9 cellular contexts compared by ENCODE assay signal in the genomic region with DNA sequence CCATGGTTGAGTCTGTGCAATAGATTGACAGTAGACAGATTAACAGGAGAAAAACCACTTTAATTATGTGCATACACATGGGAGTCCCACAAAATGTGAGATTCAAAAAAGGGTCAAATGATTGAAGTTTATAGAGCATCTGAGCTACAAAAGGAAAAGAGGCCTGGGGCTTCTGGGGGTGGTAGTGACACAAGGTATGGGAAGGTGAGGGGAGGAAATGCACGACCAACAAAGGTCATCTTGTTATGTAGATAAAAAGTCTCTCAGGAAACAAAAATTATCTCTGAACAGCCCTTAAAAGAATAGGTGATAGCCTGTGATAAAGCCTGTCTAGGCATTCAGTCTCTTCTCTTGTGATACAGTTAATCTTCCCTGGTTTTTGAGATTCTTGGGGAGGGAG.
"Had no signal": no experiment of that assay in that cellular context is flagged by ENCODE, and none has a peak within 500 bp of the region (broad histone marks: within the 10 kb centered on the region; RNA-seq: fewer than 3 reads in every experiment).

No MANE protein-coding gene starts in this region.

- H3K36me3 ChIP-seq: HAP-1 had no signal

- H3K27ac Mint-ChIP-seq: GM23338, H9, HFFc6 had no signal

- H3K27ac ChIP-seq: GM23248 had no signal

- H3K4me2 ChIP-seq: GM23338 had no signal

- H3K9me3 Mint-ChIP-seq: GM23338 had no signal

- ATAC-seq: GM23338, HCT116 had no signal

- H3K4me1 ChIP-seq: HAP-1 had no signal

- H3K4me3 ChIP-seq: GM23248, GM23338, HAP-1 had no signal

- H3K9ac ChIP-seq: GM23248 had no signal

- DNase-seq: GM23248, GOT3, H7, H9, HCEC 1CT, HFFc6 had no signal

- H3K9me3 ChIP-seq: HAP-1 had no signal

- H3K4me3 Mint-ChIP-seq: GM23338, H9, HFFc6 had no signal
